Comparison of ENCODE assay signal across 32 cellular contexts in the genomic region with DNA sequence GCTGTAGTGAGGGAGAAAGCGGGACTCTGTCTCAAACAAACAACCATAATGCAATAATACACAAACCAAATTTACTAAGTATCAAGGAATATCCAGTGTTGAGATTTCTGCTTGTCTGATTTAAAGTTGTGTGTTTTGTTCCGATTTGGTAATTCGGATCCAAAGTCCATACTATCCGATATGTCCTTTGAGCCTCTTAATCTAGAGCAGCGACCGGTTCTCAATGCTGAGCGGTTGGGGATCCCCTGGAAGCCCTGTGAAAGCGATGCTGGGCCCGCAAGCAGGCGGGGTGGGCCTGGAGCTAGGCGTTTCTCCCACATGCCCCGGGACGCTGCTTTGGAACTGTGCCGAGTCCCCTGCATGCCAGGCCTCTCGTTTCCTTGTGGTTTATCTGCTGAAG. TPM values are rescaled to one million over a fixed set of nuclear protein-coding genes. Genes with fewer than 3 reads are reported as not detected.
"Had no signal": no experiment of that assay in that cellular context is flagged by ENCODE, and none has a peak within 500 bp of the region (broad histone marks: within the 10 kb centered on the region; RNA-seq: fewer than 3 reads in every experiment).

No MANE protein-coding gene starts in this region.

- ATAC-seq: body of pancreas, Right ventricle myocardium inferior had no signal

- H3K4me1 ChIP-seq: adrenal gland, body of pancreas, breast epithelium had no signal

- FAIRE-seq: astrocyte, TTC549 had no signal

- H3K27me3 ChIP-seq: adrenal gland, body of pancreas, breast epithelium had no signal

- DNase-seq: activated CD4-positive, alpha-beta T cell treated with anti-CD3 and anti-CD28 coated beads, Interleukin-2, amount 10 ng/mL, durations not matched to agents 24 days and 14 days; activated CD4-positive, alpha-beta T cell treated with anti-CD3 and anti-CD28 coated beads, Interleukin-2, amount 50 U/mL, for 4 hours; activated CD8-positive, alpha-beta T cell treated with anti-CD3 and anti-CD28 coated beads for 36 hours; activated gamma-delta T cell treated with Interleukin-2 at 50 U/mL for 16 hours; activated naive CD4-positive, alpha-beta T cell treated with anti-CD3 and anti-CD28 coated beads for 36 hours; activated T-cell treated with anti-CD3 and anti-CD28 coated beads, Interleukin-2, amount 50 U/mL, for 24 hours; adrenal gland; body of pancreas; caudate nucleus; Karpas-422; KBM-7; MM.1S; MV-4-11; NCI-H1092; NCI-H1436 treated with DMSO at 0.1 percent for 48 hours; NCI-H1694 treated with DMSO at 0.1 percent for 48 hours; NCI-H2029; NCI-H345; NCI-H524 treated with DMSO at 0.1 percent for 48 hours; RPMI8226; SIG-M5; SW 1271 had no signal

- H3K4me3 ChIP-seq: adrenal gland, body of pancreas, breast epithelium had no signal

- H3K36me3 Mint-ChIP-seq: activated naive CD4-positive, alpha-beta T cell treated with anti-CD3 and anti-CD28 coated beads, Interleukin-2, amount 50 U/mL, for 72 hours had no signal

- H3K4me3 Mint-ChIP-seq: activated CD4-positive, alpha-beta T cell treated with anti-CD3 and anti-CD28 coated beads, Interleukin-2, amount 10 ng/mL, durations not matched to agents 24 days and 14 days; activated CD8-positive, alpha-beta T cell treated with anti-CD3 and anti-CD28 coated beads for 36 hours; activated naive CD4-positive, alpha-beta T cell treated with anti-CD3 and anti-CD28 coated beads for 36 hours; activated T-cell treated with anti-CD3 and anti-CD28 coated beads, Interleukin-2, amount 50 U/mL, for 24 hours; activated T-helper 1 cell treated with anti-CD3 and anti-CD28 coated beads, Interleukin-12 subunit alpha, Interleukin-12 subunit beta, Interleukin-2, Interleukin-4 antibody, amounts not matched to agents 30 ng/mL and 10 ng/mL and 1 ng/mL, durations not matched to agents 14 hours and 24 hours and 36 hours had no signal

- H3K27ac ChIP-seq: adrenal gland, body of pancreas, breast epithelium had no signal

- H3K27me3 Mint-ChIP-seq: activated CD4-positive, alpha-beta T cell treated with anti-CD3 and anti-CD28 coated beads, Interleukin-2, amount 10 ng/mL, durations not matched to agents 24 days and 14 days; activated CD8-positive, alpha-beta T cell treated with anti-CD3 and anti-CD28 coated beads for 36 hours; activated T-cell treated with anti-CD3 and anti-CD28 coated beads, Interleukin-2, amount 50 U/mL, for 24 hours had no signal

- H3K9me3 Mint-ChIP-seq: activated CD4-positive, alpha-beta T cell treated with anti-CD3 and anti-CD28 coated beads, Interleukin-2, amount 10 ng/mL, durations not matched to agents 24 days and 14 days; activated CD8-positive, alpha-beta T cell treated with anti-CD3 and anti-CD28 coated beads for 36 hours; activated naive CD4-positive, alpha-beta T cell treated with anti-CD3 and anti-CD28 coated beads for 36 hours; activated naive CD4-positive, alpha-beta T cell treated with anti-CD3 and anti-CD28 coated beads, Interleukin-2, amount 50 U/mL, for 72 hours; activated T-cell treated with anti-CD3 and anti-CD28 coated beads, Interleukin-2, amount 50 U/mL, for 24 hours; activated T-helper 1 cell treated with anti-CD3 and anti-CD28 coated beads, Interleukin-12 subunit alpha, Interleukin-12 subunit beta, Interleukin-2, Interleukin-4 antibody, amounts not matched to agents 30 ng/mL and 10 ng/mL and 1 ng/mL, durations not matched to agents 14 hours and 24 hours and 36 hours had no signal

- H3K27ac Mint-ChIP-seq: activated CD4-positive, alpha-beta T cell treated with anti-CD3 and anti-CD28 coated beads, Interleukin-2, amount 10 ng/mL, durations not matched to agents 24 days and 14 days; activated CD8-positive, alpha-beta T cell treated with anti-CD3 and anti-CD28 coated beads for 36 hours; activated naive CD4-positive, alpha-beta T cell treated with anti-CD3 and anti-CD28 coated beads for 36 hours; activated T-cell treated with anti-CD3 and anti-CD28 coated beads, Interleukin-2, amount 50 U/mL, for 24 hours; activated T-helper 1 cell treated with anti-CD3 and anti-CD28 coated beads, Interleukin-12 subunit alpha, Interleukin-12 subunit beta, Interleukin-2, Interleukin-4 antibody, amounts not matched to agents 30 ng/mL and 10 ng/mL and 1 ng/mL, durations not matched to agents 14 hours and 24 hours and 36 hours had no signal

- H3K9me3 ChIP-seq: adrenal gland, body of pancreas, breast epithelium had no signal

- H3K36me3 ChIP-seq: breast epithelium had no signal

RNA-seq across cellular contexts. Expression of gene CALR3, which starts 20.4 kb away (rescaled TPM):
- total RNA-seq: activated CD4-positive, alpha-beta T cell treated with anti-CD3 and anti-CD28 coated beads, Interleukin-2, amount 10 ng/mL, durations not matched to agents 24 days and 14 days; activated CD8-positive, alpha-beta T cell treated with anti-CD3 and anti-CD28 coated beads for 36 hours; activated naive CD4-positive, alpha-beta T cell treated with anti-CD3 and anti-CD28 coated beads for 36 hours; activated naive CD4-positive, alpha-beta T cell treated with anti-CD3 and anti-CD28 coated beads, Interleukin-2, amount 50 U/mL, for 72 hours; activated T-helper 1 cell treated with anti-CD3 and anti-CD28 coated beads, Interleukin-12 subunit alpha, Interleukin-12 subunit beta, Interleukin-2, Interleukin-4 antibody, amounts not matched to agents 30 ng/mL and 10 ng/mL and 1 ng/mL, durations not matched to agents 14 hours and 24 hours and 36 hours; astrocyte; body of pancreas; breast epithelium; cerebellum; NCI-H460; Right ventricle myocardium inferior; T-helper 1 cell treated with Interleukin-12 subunit alpha and Interleukin-12 subunit beta and Interleukin-4 antibody, amounts not matched to agents 30 ng/mL and 1 ng/mL, for 36 hours; T-helper 2 cell treated with Interferon-gamma antibody and Interleukin-4, amounts not matched to agents 100 ng/mL and 5 ng/mL, for 36 hours had no signal
